In the genomic region with DNA sequence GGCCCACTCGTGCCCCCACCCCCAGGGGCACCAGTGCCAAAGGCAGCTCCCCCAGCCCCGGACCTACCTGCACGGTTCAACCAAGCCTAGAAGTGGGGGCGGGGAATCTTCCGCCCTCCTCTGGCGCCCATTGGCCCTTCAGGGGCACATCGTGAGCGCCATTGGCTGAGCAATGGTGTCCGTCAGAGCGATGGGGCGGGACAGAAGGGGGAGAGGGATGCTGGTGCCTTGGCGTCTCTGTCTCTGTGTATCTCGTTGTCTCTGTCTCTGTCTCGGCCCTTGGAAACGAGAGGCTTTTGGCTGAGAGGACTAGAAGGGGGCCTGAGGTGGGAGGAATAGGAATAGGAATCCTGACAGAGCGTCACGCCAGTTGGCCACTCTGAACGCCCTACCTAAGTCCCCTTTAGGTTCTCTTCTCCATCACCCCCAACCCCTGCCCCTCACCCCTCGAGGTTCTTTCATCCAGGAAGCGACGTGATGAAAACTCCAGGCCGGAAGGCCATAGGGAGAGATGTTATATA, we compare ENCODE assay signal across 8 cellular contexts. TPM values are rescaled to one million over a fixed set of nuclear protein-coding genes. Genes with fewer than 3 reads are reported as not detected.
DNase-seq lines count a peak whose midpoint lies in the region; ATAC-seq and TF ChIP-seq lines count a peak whose summit lies in the region.
"Not testable (repeated sequence)": the region's sequence is repeated elsewhere in the genome, so short reads cannot be mapped to it uniquely, and the experiment has no call there.

No MANE protein-coding gene starts in this region.

- not testable (repeated sequence) for H3K9me3 ChIP-seq in IMR-90 (ENCODE audit: control insufficient read depth, insufficient read depth, low read length); OCI-LY7 (ENCODE audit: low read length); esophagus (ENCODE audit: control insufficient read depth in 2 of 2, insufficient read depth in 1 of 2, low read depth in 1 of 2, low read length in 1 of 2); mucosa of rectum (ENCODE audit: control insufficient read depth in 2 of 2, low read length in 2 of 2)

- H3K4me3 ChIP-seq in IMR-90 (ENCODE audit: insufficient read depth, low read depth, low read length), result peak overlapping the region; percentile 54
- H3K4me3 ChIP-seq in OCI-LY7 (ENCODE audit: low read depth, low read length, poor library complexity, severe bottlenecking), result peak overlapping the region; percentile 73
- H3K4me3 ChIP-seq in esophagus (ENCODE audit: low read depth in 1 of 2, low read length in 2 of 2), result peak overlapping the region; percentile 56 to 83
- H3K4me3 ChIP-seq in mucosa of rectum (ENCODE audit: low read length in 2 of 2), result peak overlapping the region; percentile 75 to 88

- 0 out of 2 replicates have a peak overlapping the region, but pooled peaks have one; percentile 69 for H3K18ac ChIP-seq in IMR-90 (ENCODE audit: low read depth, low read length)

- TF ChIP-seq RAD21 in IMR-90 (IDR thresholded peaks at IDR 0.05; ENCODE audit: low read length), result not testable (repeated sequence)

- not testable (repeated sequence) for H4K91ac ChIP-seq in IMR-90 (ENCODE audit: insufficient read depth, low read depth, low read length)

- ATAC-seq in GM21529 (IDR thresholded peaks at IDR 0.05; ENCODE audit: unreplicated experiment) (peak; percentile 99), IMR-90 (ENCODE audit: low read depth) (peak; percentile 100)

- peak overlapping the region; percentile 78; a peak in 2 of 4 replicates for H4K8ac ChIP-seq in IMR-90 (ENCODE audit: low read depth in 2 of 2, low read length in 2 of 2)

- H3K9me2 ChIP-seq in OCI-LY7 (ENCODE audit: insufficient read depth, low read length), result not testable (repeated sequence)

- 0% methylated on average over 1 of the region's 22 CpGs; no CpG with 5 or more reads in 1 of the 2 experiments for WGBS in IMR-90 (ENCODE audit: extremely low coverage in 2 of 2, insufficient read length in 1 of 2), 2 experiments
- WGBS in esophagus, 2 donors, result 0 to 1% methylated on average over 15 to 21 of the region's 22 CpGs

- H3K4me2 ChIP-seq in IMR-90 (ENCODE audit: low read depth, low read length), result peak overlapping the region; percentile 93
- H3K4me2 ChIP-seq in OCI-LY7 (ENCODE audit: low read length), result peak overlapping the region; percentile 78

- not testable (repeated sequence) for H3K79me1 ChIP-seq in IMR-90 (ENCODE audit: low read depth in 1 of 2, low read length in 2 of 2)

- in situ Hi-C loops in IMR-90 (cut with MboI; ENCODE audit: low sequenced_read_pairs), result not testable (repeated sequence)

- POLR2A ChIA-PET in IMR-90 (lab: Charles Lee; ENCODE audit: unreplicated experiment); OCI-LY7 (lab: Charles Lee): not testable (repeated sequence)

- H2BK5ac ChIP-seq in IMR-90 (ENCODE audit: low read depth, low read length, poor library complexity, severe bottlenecking), result peak overlapping the region; percentile 71

- intact Hi-C loops in IMR-90 (cut with micrococcal nuclease); OCI-LY7 (cut with micrococcal nuclease; ENCODE audit: unreplicated experiment): not testable (repeated sequence)

- not testable (repeated sequence) for TF ChIP-seq CTCF in IMR-90 (conservative IDR thresholded peaks at IDR 0.05; ENCODE audit: low read depth, low read length); OCI-LY7 (conservative IDR thresholded peaks at IDR 0.05; ENCODE audit: low read length)

- dilution Hi-C loops in IMR-90 (cut with HindIII; ENCODE audit: low sequenced_read_pairs, unreplicated experiment), result not testable (repeated sequence)

- 0 out of 2 replicates have a peak overlapping the region, but pooled peaks have one; percentile 87 for H3K23ac ChIP-seq in IMR-90 (ENCODE audit: low read depth, low read length)

- H2BK20ac ChIP-seq in IMR-90 (ENCODE audit: low read depth, low read length), result not testable (repeated sequence)

- H4K5ac ChIP-seq in IMR-90 (ENCODE audit: low read depth, low read length), result peak overlapping the region; percentile 94; the same call in 1 of the 2 replicates

- BruUV-seq in IMR-90 (replicated peaks; lab: Mats Ljungman, UMichigan); OCI-LY7 (replicated peaks; lab: Mats Ljungman, UMichigan): not testable (repeated sequence)

- DNase-seq in DMS114 treated with DMSO at 0.1 percent for 48 hours (lab: John Stamatoyannopoulos, UW; ENCODE audit: unreplicated experiment) (peak; percentile 94), IMR-90 (peak; percentile 72), OCI-LY7 (ENCODE audit: low spot score) (peak; percentile 95), activated T-cell treated with anti-CD3 and anti-CD28 coated beads for 48 hours (ENCODE audit: low read depth) (peak; percentile 93)
- DNase-seq in stimulated activated CD8-positive, alpha-beta memory T cell treated with anti-CD3 and anti-CD28 coated beads, Interleukin-4, amount 100 ng/mL, for 24 hours (ENCODE audit: low read depth), result peak; percentile 81

- 0 out of 2 replicates have a peak overlapping the region, but pooled peaks have one; percentile 81 for H3K4ac ChIP-seq in IMR-90 (ENCODE audit: low read depth, low read length)

- not testable (repeated sequence) for H3K27me3 ChIP-seq in IMR-90 (ENCODE audit: control insufficient read depth, insufficient read depth, low read length); esophagus (ENCODE audit: control insufficient read depth in 1 of 2, insufficient read depth in 2 of 2, low read length in 2 of 2); mucosa of rectum (ENCODE audit: control insufficient read depth in 2 of 2, insufficient read depth in 2 of 2, low read length in 2 of 2)

- not testable (repeated sequence) for H2AK9ac ChIP-seq in IMR-90 (replicated peaks; ENCODE audit: low read depth, low read length, poor library complexity)

- not testable (repeated sequence) for H3K14ac ChIP-seq in IMR-90 (replicated peaks; ENCODE audit: low read depth, low read length)

- H3K27ac ChIP-seq in IMR-90 (ENCODE audit: insufficient read depth, low read length); OCI-LY7 (ENCODE audit: low read depth, low read length, poor library complexity, severe bottlenecking); mucosa of rectum (ENCODE audit: low read depth in 2 of 2, low read length in 2 of 2): not testable (repeated sequence)
- peak overlapping the region in 1 of 2 donors; percentile 55 for H3K27ac ChIP-seq in esophagus (ENCODE audit: low read depth in 2 of 2, low read length in 1 of 2)

- H2AFZ ChIP-seq in IMR-90 (replicated peaks; ENCODE audit: low read length, poor library complexity) (peak overlapping the region; percentile 85), OCI-LY7 (ENCODE audit: low read length) (peak overlapping the region; percentile 88)

- H2BK120ac ChIP-seq in IMR-90 (ENCODE audit: low read depth, low read length), result not testable (repeated sequence)

- not testable (repeated sequence) for H3K36me3 ChIP-seq in IMR-90 (ENCODE audit: control insufficient read depth, insufficient read depth, low read length); OCI-LY7 (ENCODE audit: insufficient read depth, low read length); esophagus (ENCODE audit: control insufficient read depth in 2 of 2, insufficient read depth in 2 of 2, low read length in 1 of 2); mucosa of rectum (ENCODE audit: control insufficient read depth in 2 of 2, insufficient read depth in 2 of 2, low read length in 2 of 2)

- H2BK15ac ChIP-seq in IMR-90 (ENCODE audit: low read depth, low read length), result not testable (repeated sequence)

- not testable (repeated sequence) for H3K9me1 ChIP-seq in IMR-90 (ENCODE audit: insufficient read depth, low read length)

- H3K9ac ChIP-seq in IMR-90 (ENCODE audit: low read depth, low read length) (0 out of 2 replicates have a peak overlapping the region, but pooled peaks have one; percentile 39), mucosa of rectum (ENCODE audit: low read depth in 1 of 2, low read length in 2 of 2) (peak overlapping the region; percentile 60 to 65)

- not testable (repeated sequence) for H3K4me1 ChIP-seq in IMR-90 (ENCODE audit: control insufficient read depth, insufficient read depth, low read length); OCI-LY7 (ENCODE audit: insufficient read depth, low read length, poor library complexity, severe bottlenecking); esophagus (ENCODE audit: control insufficient read depth in 2 of 2, insufficient read depth in 2 of 2, low read length in 1 of 2); mucosa of rectum (ENCODE audit: control insufficient read depth in 2 of 2, insufficient read depth in 2 of 2, low read length in 2 of 2)

- H3K56ac ChIP-seq in IMR-90 (ENCODE audit: extremely low read depth, insufficient read depth, low read length), result not testable (repeated sequence)

- not testable (repeated sequence) for H3K79me2 ChIP-seq in OCI-LY7 (ENCODE audit: insufficient read depth, low read depth, low read length)

- not testable (repeated sequence) for H4K20me1 ChIP-seq in IMR-90 (ENCODE audit: insufficient read depth, low read length); OCI-LY7 (ENCODE audit: insufficient read depth, low read length)

- TF ChIP-seq POLR2A in IMR-90 (IDR thresholded peaks at IDR 0.05; ENCODE audit: low read depth, low read length), result not testable (repeated sequence)

- not testable (repeated sequence) for H2AK5ac ChIP-seq in IMR-90 (ENCODE audit: low read depth, low read length)

- CTCF ChIA-PET in IMR-90 (lab: Yijun Ruan, JAX); OCI-LY7 (lab: Charles Lee; ENCODE audit: unreplicated experiment): not testable (repeated sequence)

TF ChIP-seq in IMR-90, 13 proteins besides CTCF, POLR2A, EP300 and RAD21:
- TF ChIP-seq MAZ (IDR thresholded peaks at IDR 0.05; ENCODE audit: borderline replicate concordance, low read depth, low read length), result peak; percentile 28; the same call in 1 of the 2 replicates

RNA-seq across cellular contexts. Expression of gene KANSL1, which starts 32.1 kb away (rescaled TPM):
- 48.0 and 49.6 TPM in 2 replicates for total RNA-seq in IMR-90 (2012; rRNA removed)
- polyA plus RNA-seq in IMR-90 (2012; rRNA removed), result 15.6 and 19.1 TPM in 2 replicates
- polyA plus RNA-seq in IMR-90 (2012; cell fraction: cytosol; rRNA removed), result 9.3 and 9.8 TPM in 2 replicates
- polyA plus RNA-seq in IMR-90 (2012; cell fraction: nucleus; rRNA removed; ENCODE audit: low replicate concordance), result 29.7 and 54.2 TPM in 2 replicates
- 92.1 and 96.9 TPM in 2 replicates for total RNA-seq in OCI-LY7 (2014; rRNA removed; shearing (Covaris generic))
- total RNA-seq in OCI-LY7 (2022), result 129 and 130 TPM in 2 replicates
- 10 to 100 TPM; 14.6 to 25.4 TPM for polyA plus RNA-seq in esophagus
